23 cellular contexts compared by ENCODE assay signal in genomic region chr1:224582041-224582440, GRCh38. TPM values are rescaled to one million over a fixed set of nuclear protein-coding genes. Genes with fewer than 3 reads are reported as not detected.
"Had no signal": no experiment of that assay in that cellular context is flagged by ENCODE, and none has a peak within 500 bp of the region (broad histone marks: within the 10 kb centered on the region; RNA-seq: fewer than 3 reads in every experiment).

No MANE protein-coding gene starts in this region.

- H3K4me1 ChIP-seq: left lung, right atrium auricular region, tibial nerve, vagina had no signal

- H3K27me3 ChIP-seq: hepatocyte, left lung, right atrium auricular region, tibial nerve, vagina had no signal

- H3K9me3 ChIP-seq: tibial nerve, vagina had no signal

- H3K27ac ChIP-seq: coronary artery, hepatocyte, left lung, right atrium auricular region, skin epidermis, tibial nerve, vagina had no signal

- DNase-seq: activated CD4-positive, alpha-beta T cell treated with anti-CD3 and anti-CD28 coated beads for 48 hours; activated CD8-positive, alpha-beta memory T cell treated with anti-CD3 and anti-CD28 coated beads, Interleukin-2, amount 50 U/mL, for 48 hours; activated CD8-positive, alpha-beta T cell treated with anti-CD3 and anti-CD28 coated beads, Interleukin-2, amount 10 ng/mL, durations not matched to agents 7 days and 5 days; activated gamma-delta T cell treated with Interleukin-2 at 50 U/mL for 16 hours; amygdala; central memory CD4-positive, alpha-beta T cell; left lung; mammary epithelial cell; nucleus accumbens; stimulated activated CD4-positive, alpha-beta T cell treated with anti-CD3 and anti-CD28 coated beads, Interleukin-15, amount 100 ng/mL, for 24 hours; stimulated activated CD4-positive, alpha-beta T cell treated with anti-CD3 and anti-CD28 coated beads, Interleukin-4, amount 100 ng/mL, for 1 hour; stimulated activated naive CD4-positive, alpha-beta T cell treated with Interleukin-2 at 50 U/mL for 16 hours; substantia nigra had no signal

- H2AFZ ChIP-seq: hepatocyte had no signal

- H3K4me3 Mint-ChIP-seq: activated CD8-positive, alpha-beta T cell treated with anti-CD3 and anti-CD28 coated beads, Interleukin-2, amount 10 ng/mL, durations not matched to agents 7 days and 5 days; activated naive CD8-positive, alpha-beta T cell; brain; natural killer cell treated with Interleukin-12 subunit alpha and Interleukin-12 subunit beta and Interleukin-15 and Interleukin-18, amount 100 ng/mL, for 72 hours; WTC11 had no signal

- H3K4me3 ChIP-seq: coronary artery, hepatocyte, left lung, right atrium auricular region, skin epidermis, tibial nerve, vagina had no signal

- H3K27ac Mint-ChIP-seq: activated CD8-positive, alpha-beta T cell treated with anti-CD3 and anti-CD28 coated beads, Interleukin-2, amount 10 ng/mL, durations not matched to agents 7 days and 5 days; activated naive CD8-positive, alpha-beta T cell; natural killer cell treated with Interleukin-12 subunit alpha and Interleukin-12 subunit beta and Interleukin-15 and Interleukin-18, amount 100 ng/mL, for 72 hours; WTC11 had no signal

- H3K36me3 ChIP-seq: left lung, right atrium auricular region, vagina had no signal

- H3K4me2 ChIP-seq: hepatocyte had no signal

- H3K27me3 Mint-ChIP-seq: activated naive CD8-positive, alpha-beta T cell had no signal

RNA-seq across cellular contexts. Expression of gene CNIH3, which starts 34.1 kb away (rescaled TPM):
- total RNA-seq: vagina had no signal
